ENCODE assay signal across 8 cellular contexts in the genomic region with DNA sequence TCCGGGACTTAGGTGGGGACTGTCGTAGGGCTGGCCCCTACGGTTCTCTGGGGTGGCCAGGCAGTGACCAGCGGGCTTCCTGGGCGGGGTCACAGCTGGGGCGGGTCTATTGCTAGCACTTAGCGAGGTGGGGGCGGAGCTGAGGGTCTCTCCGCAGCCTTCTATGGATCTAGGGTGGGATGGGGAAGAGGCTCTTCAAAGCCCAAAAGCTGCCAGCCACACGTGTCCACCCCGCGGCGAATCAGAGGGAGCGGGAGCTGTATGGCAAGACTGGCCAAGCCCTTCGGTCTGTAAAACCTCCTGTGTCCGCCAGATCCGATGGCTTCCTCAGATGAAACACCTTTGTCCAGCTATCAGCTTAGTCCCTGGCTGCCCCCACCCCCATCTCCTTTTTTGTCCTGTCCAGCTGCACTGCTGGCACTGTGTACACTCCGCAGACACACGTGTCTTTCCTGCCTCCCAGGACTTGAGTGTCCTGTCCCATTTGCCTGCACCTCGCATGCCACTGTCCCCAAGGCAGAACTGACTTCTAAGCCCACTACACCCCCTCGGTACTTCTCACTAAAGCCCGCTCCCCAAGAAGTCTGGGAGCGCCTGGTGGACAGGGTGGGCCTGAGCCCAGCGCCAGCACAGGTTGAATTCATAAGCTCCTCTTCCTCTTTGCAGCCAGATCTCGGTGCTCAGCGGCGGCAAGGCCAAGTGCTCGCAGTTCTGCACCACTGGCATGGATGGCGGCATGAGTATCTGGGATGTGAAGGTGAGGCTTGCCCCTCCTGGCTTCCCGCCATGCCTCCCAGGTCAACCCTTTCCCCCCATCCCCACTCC. TPM values are rescaled to one million over a fixed set of nuclear protein-coding genes. Genes with fewer than 3 reads are reported as not detected.
A peak's percentile ranks its signal among the peaks of the same experiment; 100 is the strongest.
DNase-seq lines count a peak whose midpoint lies in the region; ATAC-seq and TF ChIP-seq lines count a peak whose summit lies in the region.

No MANE protein-coding gene starts in this region.

- H3K4me2 ChIP-seq in MM.1S (ENCODE audit: low read depth, low read length) = peak overlapping the region; percentile 77

- H3K36me3 ChIP-seq in CD4-positive, CD25-positive, alpha-beta regulatory T cell (ENCODE audit: control insufficient read depth, insufficient read depth, low read length) = peaks cover 71% of the 10 kb centered on the region
- H3K36me3 ChIP-seq in MM.1S (replicated peaks; ENCODE audit: insufficient read depth, low read length) (no peaks in the 10 kb centered on the region), tibial artery (peaks cover 28 to 70% (median 49%) of the 10 kb centered on the region in 3 donors)

- peak overlapping the region; percentile 31 for H3K4me3 ChIP-seq in CD4-positive, CD25-positive, alpha-beta regulatory T cell (ENCODE audit: low read depth, low read length)
- H3K4me3 ChIP-seq in MM.1S (ENCODE audit: low read length) (peak overlapping the region; percentile 65), astrocyte of the cerebellum (ENCODE audit: low read depth, low read length) (peak overlapping the region; percentile 51), tibial artery (peak overlapping the region; percentile 52 to 83)

- H3K9me3 Mint-ChIP-seq in CD4-positive, CD25-positive, alpha-beta regulatory T cell = peaks cover 0 to 2% (median 0%) of the 10 kb centered on the region in 7 donors

- H3K4me3 Mint-ChIP-seq in CD4-positive, CD25-positive, alpha-beta regulatory T cell = peak overlapping the region; percentile 80 to 88 (median 84)

- H3K27me3 Mint-ChIP-seq in CD4-positive, CD25-positive, alpha-beta regulatory T cell = no peaks in the 10 kb centered on the region

- no peaks in the 10 kb centered on the region for H3K27me3 ChIP-seq in CD4-positive, CD25-positive, alpha-beta regulatory T cell (ENCODE audit: control insufficient read depth, insufficient read depth, low read length)
- no peaks in the 10 kb centered on the region for H3K27me3 ChIP-seq in MM.1S (replicated peaks; ENCODE audit: insufficient read depth, low read length)
- H3K27me3 ChIP-seq in tibial artery = no peaks in the 10 kb centered on the region

- H3K9ac ChIP-seq in MM.1S (ENCODE audit: low read length) = peak overlapping the region; percentile 56; the same call in 1 of the 2 replicates

- H3K9me2 ChIP-seq in MM.1S (replicated peaks; ENCODE audit: insufficient read depth, low read length) = no peaks in the 10 kb centered on the region

- intact Hi-C loops in tibial artery (cut with DNase I; ENCODE audit: low total_unique reads) = no loop called here

- peaks cover 17% of the 10 kb centered on the region for H3K36me3 Mint-ChIP-seq in CD4-positive, CD25-positive, alpha-beta regulatory T cell

- H3K27ac Mint-ChIP-seq in CD4-positive, CD25-positive, alpha-beta regulatory T cell = peak overlapping the region; percentile 60 to 97 (median 93)

- peaks cover 8% of the 10 kb centered on the region for H3F3A ChIP-seq in MM.1S (ENCODE audit: insufficient read depth, low read length)

- H2AFZ ChIP-seq in MM.1S (ENCODE audit: low read length) = 0 out of 2 replicates have a peak overlapping the region, but pooled peaks have one; percentile 34

- peaks cover 12% of the 10 kb centered on the region; the same call in 1 of the 2 replicates for H3K79me2 ChIP-seq in MM.1S (ENCODE audit: low read length)

- no peak for ATAC-seq in CD4-positive, CD25-positive, alpha-beta regulatory T cell (ENCODE audit: low read depth in 2 of 2)
- peak; percentile 2 for ATAC-seq in left lobe of liver

- H3K4me1 Mint-ChIP-seq in CD4-positive, CD25-positive, alpha-beta regulatory T cell = peaks cover 0 to 35% (median 8%) of the 10 kb centered on the region in 4 donors

- TF ChIP-seq CTCF in MM.1S (IDR thresholded peaks at IDR 0.05; ENCODE audit: low read length) (no peak), astrocyte of the cerebellum (IDR thresholded peaks at IDR 0.05; ENCODE audit: low read depth, low read length, missing control alignments) (no peak), tibial artery (IDR thresholded peaks at IDR 0.05) (no peak)

- in situ Hi-C loops in astrocyte of the cerebellum (cut with HindIII; ENCODE audit: low sequenced_read_pairs) = no loop called here

- no peaks in the 10 kb centered on the region for H4K20me1 ChIP-seq in MM.1S (ENCODE audit: insufficient read depth, low read length)

- peaks cover 21% of the 10 kb centered on the region for H3K4me1 ChIP-seq in CD4-positive, CD25-positive, alpha-beta regulatory T cell (ENCODE audit: control insufficient read depth, insufficient read depth, low read length, poor library complexity, severe bottlenecking)
- H3K4me1 ChIP-seq in MM.1S (ENCODE audit: low read length) (no peaks in the 10 kb centered on the region), tibial artery (peaks cover 0 to 27% (median 17%) of the 10 kb centered on the region in 4 donors)

- no peak for DNase-seq in CD4-positive, CD25-positive, alpha-beta regulatory T cell
- no peak for DNase-seq in MM.1S
- DNase-seq in astrocyte of the cerebellum (ENCODE audit: low read depth) = no peak
- no peak for DNase-seq in left lobe of liver (ENCODE audit: low spot score)
- peak in 1 of 2 donors; percentile 77 for DNase-seq in tibial artery
- no peak for DNase-seq in NOMO-1 (lab: John Stamatoyannopoulos, UW; ENCODE audit: unreplicated experiment in 2 of 2)
- no peak for DNase-seq in activated CD8-positive, alpha-beta memory T cell treated with anti-CD3 and anti-CD28 coated beads, Interleukin-2, amount 50 U/mL, for 4 hours
- no peak for DNase-seq in activated CD4-positive, CD25-positive, alpha-beta regulatory T cell (lab: John Stamatoyannopoulos, UW)

- H3K27ac ChIP-seq in CD4-positive, CD25-positive, alpha-beta regulatory T cell (ENCODE audit: insufficient read depth, low read length, poor library complexity, severe bottlenecking) = peak overlapping the region; percentile 74
- H3K27ac ChIP-seq in MM.1S (ENCODE audit: low read length) (peak overlapping the region; percentile 47; the same call in 1 of the 2 replicates), tibial artery (peak overlapping the region; percentile 74 to 84)

- no peaks in the 10 kb centered on the region for H3K9me3 ChIP-seq in CD4-positive, CD25-positive, alpha-beta regulatory T cell (ENCODE audit: control insufficient read depth in 2 of 2, low read length in 2 of 2)
- H3K9me3 ChIP-seq in MM.1S (replicated peaks; ENCODE audit: insufficient read depth, low read length) (no peaks in the 10 kb centered on the region), tibial artery (no peaks in the 10 kb centered on the region)

RNA-seq across cellular contexts. Expression of gene PDAP1, which starts 14.8 kb away (rescaled TPM):
- total RNA-seq in CD4-positive, CD25-positive, alpha-beta regulatory T cell = 52.8 TPM
- polyA plus RNA-seq in CD4-positive, CD25-positive, alpha-beta regulatory T cell = 10 to 100 TPM; 17.2 to 27.5 (median 19.7) TPM
- 32.7 TPM for total RNA-seq in left lobe of liver

RNA-seq across cellular contexts. Expression of gene BUD31, which starts 15.2 kb away (rescaled TPM):
- total RNA-seq in CD4-positive, CD25-positive, alpha-beta regulatory T cell = 130 TPM
- 100 to 1,000 TPM; 175 to 251 (median 224) TPM for polyA plus RNA-seq in CD4-positive, CD25-positive, alpha-beta regulatory T cell
- 25.8 TPM for total RNA-seq in left lobe of liver

RNA-seq across cellular contexts. Expression of gene ARPC1B, which starts 19.0 kb away (rescaled TPM):
- 205 TPM for total RNA-seq in CD4-positive, CD25-positive, alpha-beta regulatory T cell
- polyA plus RNA-seq in CD4-positive, CD25-positive, alpha-beta regulatory T cell = 100 to 1,000 TPM; 602 to 898 (median 659) TPM
- 37.4 TPM for total RNA-seq in left lobe of liver

RNA-seq across cellular contexts. Expression of gene PTCD1, which starts 45.0 kb away (rescaled TPM):
- 3.2 TPM for total RNA-seq in CD4-positive, CD25-positive, alpha-beta regulatory T cell
- 1 to 10 TPM in 3 of 4 donors, under 1 TPM in 1; 0.91 to 3.8 (median 3.1) TPM for polyA plus RNA-seq in CD4-positive, CD25-positive, alpha-beta regulatory T cell
- total RNA-seq in left lobe of liver = 2.3 TPM

RNA-seq across cellular contexts. Expression of gene CPSF4, which starts 45.2 kb away (rescaled TPM):
- 43.7 TPM for total RNA-seq in CD4-positive, CD25-positive, alpha-beta regulatory T cell
- polyA plus RNA-seq in CD4-positive, CD25-positive, alpha-beta regulatory T cell = 10 to 100 TPM; 19.4 to 28.8 (median 23.1) TPM
- 14.4 TPM for total RNA-seq in left lobe of liver
